ENCODE assay signal across 31 cellular contexts in genomic region chr6:23523771-23524170, GRCh38.
"Had no signal": no experiment of that assay in that cellular context is flagged by ENCODE, and none has a peak within 500 bp of the region (broad histone marks: within the 10 kb centered on the region; RNA-seq: fewer than 3 reads in every experiment).

No MANE protein-coding gene starts in this region.

- H3K9me3 Mint-ChIP-seq: activated CD4-positive, alpha-beta T cell treated with anti-CD3 and anti-CD28 coated beads, Interleukin-2, amount 10 ng/mL, durations not matched to agents 7 days and 5 days had no signal

- H3K4me3 Mint-ChIP-seq: activated CD4-positive, alpha-beta memory T cell treated with anti-CD3 and anti-CD28 coated beads, Interleukin-2, amount 10 ng/mL, durations not matched to agents 7 days and 5 days; activated CD4-positive, alpha-beta T cell treated with anti-CD3 and anti-CD28 coated beads, Interleukin-2, amount 10 ng/mL, durations not matched to agents 7 days and 5 days; activated T-cell treated with anti-CD3 and anti-CD28 coated beads, Interleukin-2, amount 50 U/mL, for 4 hours; activated T-helper 17 cell treated with anti-CD3 and anti-CD28 coated beads, Interleukin-2, amount 50 U/mL, for 72 hours; central memory CD8-positive, alpha-beta T cell; natural killer cell treated with Interleukin-12 subunit alpha and Interleukin-12 subunit beta and Interleukin-15 and Interleukin-18, amount 100 ng/mL, for 72 hours; stimulated activated naive B cell treated with anti-CD40 and anti-IgM and Interleukin-4, amounts not matched to agents 10 μg/mL and 1 μg/mL and 100 μg/mL, for 72 hours; T-helper 17 cell; WTC11 had no signal

- H3K27me3 ChIP-seq: breast epithelium, esophagus squamous epithelium, ovary, right atrium auricular region, stomach, tibial artery had no signal

- ATAC-seq: activated T-cell treated with anti-CD3 and anti-CD28 coated beads, Interleukin-2, amount 50 U/mL, for 4 hours; activated T-helper 17 cell treated with anti-CD3 and anti-CD28 coated beads, Interleukin-2, amount 50 U/mL, for 72 hours; mucosa of descending colon; natural killer cell treated with Interleukin-12 subunit alpha and Interleukin-12 subunit beta and Interleukin-15 and Interleukin-18, amount 100 ng/mL, for 72 hours; stimulated activated naive B cell treated with anti-CD40 and anti-IgM and Interleukin-4, amounts not matched to agents 10 μg/mL and 1 μg/mL and 100 μg/mL, for 72 hours; T-helper 17 cell had no signal

- H3K27ac Mint-ChIP-seq: activated CD4-positive, alpha-beta memory T cell treated with anti-CD3 and anti-CD28 coated beads, Interleukin-2, amount 10 ng/mL, durations not matched to agents 7 days and 5 days; activated CD4-positive, alpha-beta T cell treated with anti-CD3 and anti-CD28 coated beads, Interleukin-2, amount 10 ng/mL, durations not matched to agents 7 days and 5 days; activated T-helper 17 cell treated with anti-CD3 and anti-CD28 coated beads, Interleukin-2, amount 50 U/mL, for 72 hours; natural killer cell treated with Interleukin-12 subunit alpha and Interleukin-12 subunit beta and Interleukin-15 and Interleukin-18, amount 100 ng/mL, for 72 hours; stimulated activated naive B cell treated with anti-CD40 and anti-IgM and Interleukin-4, amounts not matched to agents 10 μg/mL and 1 μg/mL and 100 μg/mL, for 72 hours; T-helper 17 cell; WTC11 had no signal

- H3K36me3 ChIP-seq: breast epithelium, esophagus squamous epithelium, left ventricle myocardium inferior, ovary, prostate gland, right atrium auricular region, stomach, tibial artery had no signal

- H3K36me3 Mint-ChIP-seq: natural killer cell treated with Interleukin-12 subunit alpha and Interleukin-12 subunit beta and Interleukin-15 and Interleukin-18, amount 100 ng/mL, for 72 hours; stimulated activated naive B cell treated with anti-CD40 and anti-IgM and Interleukin-4, amounts not matched to agents 10 μg/mL and 1 μg/mL and 100 μg/mL, for 72 hours; WTC11 had no signal

- H3K4me3 ChIP-seq: breast epithelium, esophagus squamous epithelium, left ventricle myocardium inferior, mucosa of descending colon, ovary, prostate gland, right atrium auricular region, stomach, tibial artery had no signal

- H3K27ac ChIP-seq: breast epithelium, epithelial cell of prostate, esophagus squamous epithelium, left ventricle myocardium inferior, ovary, prostate gland, right atrium auricular region, stomach, tibial artery had no signal

- H3K27me3 Mint-ChIP-seq: activated CD4-positive, alpha-beta memory T cell treated with anti-CD3 and anti-CD28 coated beads, Interleukin-2, amount 10 ng/mL, durations not matched to agents 7 days and 5 days; activated CD4-positive, alpha-beta T cell treated with anti-CD3 and anti-CD28 coated beads, Interleukin-2, amount 10 ng/mL, durations not matched to agents 7 days and 5 days; activated T-helper 17 cell treated with anti-CD3 and anti-CD28 coated beads, Interleukin-2, amount 50 U/mL, for 72 hours; central memory CD8-positive, alpha-beta T cell; natural killer cell treated with Interleukin-12 subunit alpha and Interleukin-12 subunit beta and Interleukin-15 and Interleukin-18, amount 100 ng/mL, for 72 hours; stimulated activated naive B cell treated with anti-CD40 and anti-IgM and Interleukin-4, amounts not matched to agents 10 μg/mL and 1 μg/mL and 100 μg/mL, for 72 hours; T-helper 17 cell had no signal

- H3K4me1 Mint-ChIP-seq: activated CD4-positive, alpha-beta memory T cell treated with anti-CD3 and anti-CD28 coated beads, Interleukin-2, amount 10 ng/mL, durations not matched to agents 7 days and 5 days; activated CD4-positive, alpha-beta T cell treated with anti-CD3 and anti-CD28 coated beads, Interleukin-2, amount 10 ng/mL, durations not matched to agents 7 days and 5 days; activated T-helper 17 cell treated with anti-CD3 and anti-CD28 coated beads, Interleukin-2, amount 50 U/mL, for 72 hours; central memory CD8-positive, alpha-beta T cell; stimulated activated naive B cell treated with anti-CD40 and anti-IgM and Interleukin-4, amounts not matched to agents 10 μg/mL and 1 μg/mL and 100 μg/mL, for 72 hours; T-helper 17 cell had no signal

- DNase-seq: activated CD4-positive, alpha-beta memory T cell treated with anti-CD3 and anti-CD28 coated beads, Interleukin-2, amount 10 ng/mL, durations not matched to agents 7 days and 5 days; activated CD4-positive, alpha-beta T cell treated with anti-CD3 and anti-CD28 coated beads for 1 hour; activated CD4-positive, alpha-beta T cell treated with anti-CD3 and anti-CD28 coated beads, Interleukin-2, amount 10 ng/mL, durations not matched to agents 7 days and 5 days; activated CD8-positive, alpha-beta memory T cell treated with anti-CD3 and anti-CD28 coated beads, Interleukin-2, amount 50 U/mL, for 48 hours; activated gamma-delta T cell treated with Interleukin-2 at 50 U/mL for 16 hours; activated naive CD4-positive, alpha-beta T cell treated with anti-CD3 and anti-CD28 coated beads, Interleukin-2, amount 50 U/mL, for 16 hours; activated T-cell treated with anti-CD3 and anti-CD28 coated beads, Interleukin-2, amount 50 U/mL, for 4 hours; amniotic stem cell; dermis blood vessel endothelial cell; effector CD4-positive, alpha-beta T cell; esophagus squamous epithelium; foreskin melanocyte; islet precursor cell; left ventricle myocardium inferior; mucosa of descending colon; ovary; stimulated activated CD4-positive, alpha-beta T cell treated with anti-CD3 and anti-CD28 coated beads, Interleukin-15, amount 100 ng/mL, for 24 hours; stimulated activated CD4-positive, alpha-beta T cell treated with anti-CD3 and anti-CD28 coated beads, Interleukin-2, amount 100 ng/mL, for 24 hours; stimulated activated naive B cell treated with anti-CD40 and anti-IgM and Interleukin-4, amounts not matched to agents 10 μg/mL and 1 μg/mL and 100 μg/mL, for 72 hours; stomach; T-helper 17 cell; T1000; tibial artery had no signal

- H3K4me1 ChIP-seq: breast epithelium, esophagus squamous epithelium, prostate gland, right atrium auricular region, stomach, tibial artery had no signal

- H3K9me3 ChIP-seq: breast epithelium, esophagus squamous epithelium, left ventricle myocardium inferior, mucosa of descending colon, ovary, prostate gland, right atrium auricular region, stomach, tibial artery had no signal
